ENCODE assay signal across 6 cellular contexts in the genomic region with DNA sequence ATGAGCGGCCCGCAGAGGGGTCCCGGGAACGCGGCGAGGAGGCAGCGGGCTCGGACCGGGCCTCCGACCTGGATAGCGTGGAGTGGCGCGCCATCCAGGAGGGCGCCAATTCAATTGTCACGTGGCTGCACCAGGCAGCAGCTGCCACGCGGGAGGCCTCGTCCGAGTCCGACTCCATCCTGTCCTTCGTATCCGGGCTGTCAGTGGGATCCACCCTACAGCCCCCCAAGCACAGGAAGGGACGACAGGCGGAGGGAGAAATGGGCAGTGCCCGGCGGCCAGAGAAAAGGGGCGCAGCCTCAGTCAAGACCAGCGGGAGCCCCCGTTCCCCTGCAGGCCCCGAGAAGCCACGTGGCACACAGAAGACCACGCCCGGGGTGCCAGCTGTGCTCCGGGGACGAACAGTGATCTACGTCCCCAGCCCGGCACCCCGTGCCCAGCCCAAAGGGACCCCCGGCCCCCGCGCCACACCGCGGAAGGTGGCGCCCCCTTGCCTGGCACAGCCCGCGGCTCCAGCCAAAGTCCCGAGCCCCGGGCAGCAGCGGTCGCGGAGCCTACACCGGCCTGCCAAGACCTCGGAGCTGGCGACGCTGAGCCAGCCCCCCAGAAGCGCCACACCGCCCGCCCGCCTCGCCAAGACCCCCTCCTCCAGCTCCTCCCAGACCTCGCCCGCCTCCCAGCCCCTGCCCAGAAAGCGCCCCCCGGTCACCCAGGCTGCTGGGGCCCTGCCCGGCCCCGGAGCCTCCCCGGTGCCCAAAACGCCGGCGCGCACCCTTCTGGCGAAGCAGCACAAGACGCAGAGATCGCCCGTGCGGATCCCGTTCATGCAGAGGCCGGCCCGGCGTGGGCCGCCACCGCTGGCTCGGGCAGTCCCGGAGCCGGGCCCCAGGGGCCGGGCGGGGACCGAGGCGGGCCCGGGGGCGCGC. TPM values are rescaled to one million over a fixed set of nuclear protein-coding genes. Genes with fewer than 3 reads are reported as not detected.
DNase-seq lines count a peak whose midpoint lies in the region; TF ChIP-seq lines count a peak whose summit lies in the region.

No MANE protein-coding gene starts in this region.

- H3K27me3 Mint-ChIP-seq in MCF 10A (ENCODE audit: insufficient read depth, unreplicated experiment) (no peaks in the 10 kb centered on the region), CD14-positive monocyte (ENCODE audit: low read depth in 3 of 3) (peaks cover 47 to 83% (median 61%) of the 10 kb centered on the region in 3 donors)

- H3K4me3 ChIP-seq in smooth muscle cell (no peak overlapping the region), MG63 (no peak overlapping the region)

- peaks cover 95% of the 10 kb centered on the region for H4K20me1 ChIP-seq in smooth muscle cell (ENCODE audit: low read depth)

- H3K4me3 Mint-ChIP-seq in MCF 10A (ENCODE audit: unreplicated experiment) (peak overlapping the region; percentile 48), CD14-positive monocyte (peak overlapping the region in 1 of 2 donors; percentile 53)

- H3K9me3 ChIP-seq in smooth muscle cell (replicated peaks; ENCODE audit: low read depth): no peaks in the 10 kb centered on the region
- no peaks in the 10 kb centered on the region for H3K9me3 ChIP-seq in MG63

- peak overlapping the region; percentile 74 for H3K4me2 ChIP-seq in smooth muscle cell

- H3K4me1 ChIP-seq in smooth muscle cell (ENCODE audit: low read depth): peaks cover 31% of the 10 kb centered on the region

- H3K36me3 ChIP-seq in smooth muscle cell (ENCODE audit: low read depth): no peaks in the 10 kb centered on the region
- H3K36me3 ChIP-seq in MG63: no peaks in the 10 kb centered on the region

- no peaks in the 10 kb centered on the region for H3K79me2 ChIP-seq in smooth muscle cell (ENCODE audit: low read depth)

- POLR2A ChIA-PET in MCF 10A (lab: Yijun Ruan, JAX): interaction anchor here (0.6 kb wide), 1 partner anchor 11 kb away, joined by 3 read pairs; no protein-coding TSS in a partner anchor

- H3K9me3 Mint-ChIP-seq in MCF 10A (ENCODE audit: unreplicated experiment) (no peaks in the 10 kb centered on the region), CD14-positive monocyte (peaks cover 0 to 19% (median 2%) of the 10 kb centered on the region in 7 donors)

- no TSS peak for BruUV-seq in MCF 10A (replicated peaks; lab: Mats Ljungman, UMichigan)

- H2AFZ ChIP-seq in smooth muscle cell (ENCODE audit: low read depth): no peak overlapping the region

- TF ChIP-seq CTCF in MCF 10A (IDR thresholded peaks at IDR 0.05; ENCODE audit: unreplicated experiment) (no peak), smooth muscle cell (IDR thresholded peaks at IDR 0.05; ENCODE audit: borderline replicate concordance, insufficient read depth, poor library complexity, severe bottlenecking) (no peak), CD14-positive monocyte (IDR thresholded peaks at IDR 0.05) (no peak)

- CTCF ChIA-PET in MCF 10A (lab: Yijun Ruan, JAX): no interaction called here

- 30% methylated on average over 47 of the region's 92 CpGs for WGBS in smooth muscle cell (ENCODE audit: low lambda C conversion rate)

- H3K4me1 Mint-ChIP-seq in MCF 10A (ENCODE audit: insufficient read depth, unreplicated experiment) (no peaks in the 10 kb centered on the region), CD14-positive monocyte (peaks cover 19% of the 10 kb centered on the region)

- no peak overlapping the region for H3K27ac Mint-ChIP-seq in MCF 10A (ENCODE audit: low read depth, unreplicated experiment)
- H3K27ac Mint-ChIP-seq in CD14-positive monocyte: no peak overlapping the region

- DNase-seq in HuH-7.5 (ENCODE audit: low spot score) (peak; percentile 94), MCF 10A (ENCODE audit: unreplicated experiment) (peak; percentile 50), smooth muscle cell (lab: John Stamatoyannopoulos, UW; ENCODE audit: unreplicated experiment) (no peak), NCI-H2196 treated with DMSO at 0.1 percent for 48 hours (lab: John Stamatoyannopoulos, UW; ENCODE audit: unreplicated experiment) (no peak), MG63 (no peak), CD14-positive monocyte (ENCODE audit: low spot score) (no peak)

- intact Hi-C loops in MCF 10A (cut with micrococcal nuclease) (no loop called here), CD14-positive monocyte (cut with micrococcal nuclease) (no loop called here)

- H3F3A ChIP-seq in smooth muscle cell (ENCODE audit: low read depth): no peaks in the 10 kb centered on the region

- no peak overlapping the region for H3K9ac ChIP-seq in smooth muscle cell (ENCODE audit: low read depth)

- H3K27me3 ChIP-seq in smooth muscle cell (ENCODE audit: low read depth): peaks cover 85% of the 10 kb centered on the region
- no peaks in the 10 kb centered on the region for H3K27me3 ChIP-seq in MG63

- H3K36me3 Mint-ChIP-seq in MCF 10A (ENCODE audit: insufficient read depth, unreplicated experiment): peaks cover 12% of the 10 kb centered on the region
- H3K36me3 Mint-ChIP-seq in CD14-positive monocyte: peaks cover 0 to 3% of the 10 kb centered on the region in 2 donors

- H3K27ac ChIP-seq in smooth muscle cell (ENCODE audit: low read depth): no peak overlapping the region

RNA-seq across cellular contexts. Expression of gene C19orf25, which starts 10.5 kb away (rescaled TPM):
- total RNA-seq in MCF 10A (2022) (36.3 and 40.5 TPM in 2 replicates), smooth muscle cell (10.0 and 15.2 TPM in 2 replicates)
- polyA plus RNA-seq in smooth muscle cell (27.9 and 42.2 TPM in 2 replicates), CD14-positive monocyte (10 to 100 TPM; 19.9 to 20.9 TPM)
- 25.6 and 51.6 TPM in 2 replicates for total RNA-seq in MG63 (2014; rRNA removed; shearing (Covaris generic); ENCODE audit: low replicate concordance)

RNA-seq across cellular contexts. Expression of gene APC2, which starts 18.6 kb away (rescaled TPM):
- total RNA-seq in MCF 10A (2022) (0.15 and 0.23 TPM in 2 replicates), smooth muscle cell (0.09 and 0.18 TPM in 2 replicates)
- polyA plus RNA-seq in smooth muscle cell (0.30 and 1.0 TPM in 2 replicates), CD14-positive monocyte (not detected)
- total RNA-seq in MG63 (2014; rRNA removed; shearing (Covaris generic); ENCODE audit: low replicate concordance): 0.59 and 2.0 TPM in 2 replicates

RNA-seq across cellular contexts. Expression of gene PCSK4, which starts 21.6 kb away (rescaled TPM):
- 3.4 and 3.7 TPM in 2 replicates for total RNA-seq in MCF 10A (2022)
- 1.4 and 1.7 TPM in 2 replicates for total RNA-seq in smooth muscle cell
- 8.7 and 14.4 TPM in 2 replicates for polyA plus RNA-seq in smooth muscle cell
- 0.40 and 9.0 TPM in 2 replicates for total RNA-seq in MG63 (2014; rRNA removed; shearing (Covaris generic); ENCODE audit: low replicate concordance)
- polyA plus RNA-seq in CD14-positive monocyte: under 1 TPM in 1 of 2 donors, not detected in 1; 0.34 TPM

RNA-seq across cellular contexts. Expression of gene REEP6, which starts 22.4 kb away (rescaled TPM):
- total RNA-seq in MCF 10A (2022): 3.8 TPM in 2 replicates
- total RNA-seq in smooth muscle cell: 5.2 and 7.0 TPM in 2 replicates
- 15.1 and 18.7 TPM in 2 replicates for polyA plus RNA-seq in smooth muscle cell
- 0.99 and 1.9 TPM in 2 replicates for total RNA-seq in MG63 (2014; rRNA removed; shearing (Covaris generic); ENCODE audit: low replicate concordance)
- polyA plus RNA-seq in CD14-positive monocyte: 1 to 10 TPM in 1 of 2 donors, under 1 TPM in 1; 0.51 to 1.8 TPM

RNA-seq across cellular contexts. Expression of gene RPS15, which starts 30.3 kb away (rescaled TPM):
- 1,168 and 1,243 TPM in 2 replicates for total RNA-seq in MCF 10A (2022)
- 2,033 and 2,744 TPM in 2 replicates for total RNA-seq in smooth muscle cell
- 1,180 and 1,250 TPM in 2 replicates for polyA plus RNA-seq in smooth muscle cell
- 702 and 820 TPM in 2 replicates for total RNA-seq in MG63 (2014; rRNA removed; shearing (Covaris generic); ENCODE audit: low replicate concordance)
- 1,000 to 10,000 TPM; 1,318 to 1,526 TPM for polyA plus RNA-seq in CD14-positive monocyte

Comparison
In these comparisons a context has a peak if more than half of its experiments do, and no peak if none do; other contexts are left out.
1. DNase-seq: peak in HuH-7.5 (single experiment) and MCF 10A (single experiment); none in smooth muscle cell (single experiment), NCI-H2196 treated with DMSO at 0.1 percent for 48 hours (single experiment), MG63 (single experiment) and CD14-positive monocyte (single experiment).